Comparison of ENCODE assay signal across 20 cellular contexts in genomic region chr5:120779674-120780073, GRCh38.
DNase-seq lines count a peak whose midpoint lies in the region; ATAC-seq lines count a peak whose summit lies in the region.
"Had no signal": no experiment of that assay in that cellular context is flagged by ENCODE, and none has a peak within 500 bp of the region (broad histone marks: within the 10 kb centered on the region; RNA-seq: fewer than 3 reads in every experiment).

No MANE protein-coding gene starts in this region.

- H3K4me1 ChIP-seq in ACC112 (ENCODE audit: control insufficient read depth, insufficient read depth, low read length, unreplicated experiment), result peaks cover 18% of the 10 kb centered on the region
- H3K4me1 ChIP-seq: A549, foreskin keratinocyte had no signal

- H3K79me2 ChIP-seq in ACC112 (ENCODE audit: control insufficient read depth, insufficient read depth, low read length, unreplicated experiment), result no peaks in the 10 kb centered on the region

- no peaks in the 10 kb centered on the region for H3K27me3 ChIP-seq in ACC112 (ENCODE audit: insufficient read depth, low read length)
- H3K27me3 ChIP-seq: foreskin keratinocyte, tibial nerve had no signal

- ATAC-seq in GM21515 (IDR thresholded peaks at IDR 0.05; ENCODE audit: unreplicated experiment), result no peak
- no peak for ATAC-seq in GM21717 (IDR thresholded peaks at IDR 0.05; ENCODE audit: unreplicated experiment)
- ATAC-seq: A549; foreskin keratinocyte; Panc1; stimulated activated naive B cell treated with anti-CD40 and anti-IgM and Interleukin-4, amounts not matched to agents 10 μg/mL and 1 μg/mL and 100 μg/mL, for 72 hours had no signal

- no peaks in the 10 kb centered on the region for H3K36me3 ChIP-seq in ACC112 (ENCODE audit: insufficient read depth, low read length)
- H3K36me3 ChIP-seq: tibial nerve had no signal

- H3K4me3 ChIP-seq in ACC112 (ENCODE audit: low read depth, low read length), result 0 out of 2 replicates have a peak overlapping the region, but pooled peaks have one; percentile 50
- H3K4me3 ChIP-seq: A549, tibial nerve had no signal

- DNase-seq in HCEC 1CT (peak; percentile 54), astrocyte of the hippocampus (ENCODE audit: low read depth, low spot score) (peak; percentile 80), iris pigment epithelial cell (ENCODE audit: low read depth) (peak; percentile 61), LoVo (ENCODE audit: low spot score) (no peak)
- no peak for DNase-seq in stimulated activated CD4-positive, alpha-beta T cell treated with anti-CD3 and anti-CD28 coated beads, Interleukin-2, amount 100 ng/mL, for 24 hours
- DNase-seq: activated CD4-positive, alpha-beta T cell treated with anti-CD3 and anti-CD28 coated beads for 1 hour; CD4-positive, alpha-beta memory T cell; DND-41; foreskin keratinocyte; Kasumi-1; mesendoderm; NCI-H1417 treated with DMSO at 0.1 percent for 48 hours; nephron progenitor cell; stimulated activated naive B cell treated with anti-CD40 and anti-IgM and Interleukin-4, amounts not matched to agents 10 μg/mL and 1 μg/mL and 100 μg/mL, for 72 hours had no signal

- H2AFZ ChIP-seq in ACC112 (ENCODE audit: low read length, unreplicated experiment), result peak overlapping the region; percentile 98

- H3K27ac ChIP-seq in ACC112 (ENCODE audit: low read depth, low read length), result no peak overlapping the region
- H3K27ac ChIP-seq: A549, foreskin keratinocyte, tibial nerve had no signal

Comparison
In these comparisons a context has a peak if more than half of its experiments do, and no peak if none do; other contexts are left out.
1. DNase-seq: peak in HCEC 1CT (single experiment), astrocyte of the hippocampus (single experiment) and iris pigment epithelial cell (single experiment); none in LoVo (single experiment) and stimulated activated CD4-positive, alpha-beta T cell treated with anti-CD3 and anti-CD28 coated beads, Interleukin-2, amount 100 ng/mL, for 24 hours (0 of 2).